ENCODE assay signal across 11 cellular contexts in the genomic region with DNA sequence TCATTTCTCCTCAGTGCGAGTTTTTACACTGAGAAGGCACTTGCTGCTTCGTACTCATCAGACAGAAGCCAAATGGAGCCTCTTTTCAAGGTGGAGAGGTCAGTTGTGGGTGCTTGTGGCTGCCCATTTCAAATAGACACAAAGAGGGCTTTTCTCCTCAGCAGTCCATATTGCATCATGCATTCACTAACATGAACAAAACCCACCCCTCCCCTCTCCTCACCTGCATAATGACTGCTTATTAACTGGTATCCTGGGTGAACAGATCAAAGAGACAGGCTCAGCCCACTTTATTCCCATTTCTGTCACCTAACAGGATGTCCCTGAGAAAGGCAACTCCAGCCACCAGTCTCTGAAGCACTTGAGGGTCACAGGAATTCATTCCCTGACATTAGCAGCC. TPM values are rescaled to one million over a fixed set of nuclear protein-coding genes. Genes with fewer than 3 reads are reported as not detected.
DNase-seq lines count a peak whose midpoint lies in the region; ATAC-seq and TF ChIP-seq lines count a peak whose summit lies in the region.
"Had no signal": no experiment of that assay in that cellular context is flagged by ENCODE, and none has a peak within 500 bp of the region (broad histone marks: within the 10 kb centered on the region; RNA-seq: fewer than 3 reads in every experiment).

No MANE protein-coding gene starts in this region.

- TF ChIP-seq POLR2A in esophagus muscularis mucosa (IDR thresholded peaks at IDR 0.05; ENCODE audit: low read depth) (no peak), stomach (IDR thresholded peaks at IDR 0.05) (no peak)

- H3K4me1 ChIP-seq in KMS-11 (ENCODE audit: low read depth, poor library complexity, severe bottlenecking) (peaks cover 99% of the 10 kb centered on the region), esophagus muscularis mucosa (peaks cover 96 to 100% (median 98%) of the 10 kb centered on the region in 4 donors), stomach (peaks cover 13 to 74% (median 56%) of the 10 kb centered on the region in 4 donors)

- no peaks in the 10 kb centered on the region for H3K27me3 ChIP-seq in KMS-11 (ENCODE audit: insufficient read depth, low read depth)
- H3K27me3 ChIP-seq in esophagus muscularis mucosa, result no peaks in the 10 kb centered on the region
- no peaks in the 10 kb centered on the region for H3K27me3 ChIP-seq in stomach

- H3K79me2 ChIP-seq in KMS-11 (ENCODE audit: insufficient read depth, low read depth), result peaks cover 47% of the 10 kb centered on the region

- 76% methylated on average over 2 of the region's 2 CpGs for WGBS in esophagus muscularis mucosa
- WGBS in stomach, 5 donors, result 83 to 95% (median 93%) methylated on average over 2 of the region's 2 CpGs

- H3K36me3 ChIP-seq in KMS-11 (ENCODE audit: insufficient read depth), result no peaks in the 10 kb centered on the region
- no peaks in the 10 kb centered on the region for H3K36me3 ChIP-seq in esophagus muscularis mucosa
- H3K36me3 ChIP-seq in stomach, result no peaks in the 10 kb centered on the region

- DNase-seq in NCI-H1436 (lab: John Stamatoyannopoulos, UW), result peak; percentile 37
- no peak for DNase-seq in NCI-H1436 treated with DMSO at 0.1 percent for 48 hours (lab: John Stamatoyannopoulos, UW)
- DNase-seq in esophagus muscularis mucosa (ENCODE audit: extremely low spot score), result no peak
- no peak for DNase-seq in stomach
- DNase-seq in occipital lobe (lab: John Stamatoyannopoulos, UW), result no peak
- DNase-seq: NCI-H1092; stimulated activated naive CD8-positive, alpha-beta T cell treated with anti-CD3 and anti-CD28 coated beads, Interleukin-15, Interleukin-2, amounts not matched to agents 100 U/mL and 50 U/mL, for 24 hours had no signal

- H3K4me3 ChIP-seq in KMS-11 (IDR thresholded peaks at IDR 0.05; ENCODE audit: insufficient read depth, low read depth, low read length), result no peak overlapping the region
- no peak overlapping the region for H3K4me3 ChIP-seq in esophagus muscularis mucosa
- H3K4me3 ChIP-seq in stomach, result no peak overlapping the region
- H3K4me3 ChIP-seq: coronary artery had no signal

- TF ChIP-seq EP300 in esophagus muscularis mucosa (IDR thresholded peaks at IDR 0.05), result no peak
- TF ChIP-seq EP300 in stomach (IDR thresholded peaks at IDR 0.05), result no peak

- peak overlapping the region; percentile 4; the same call in 1 of the 2 replicates for H3K4me2 ChIP-seq in KMS-11

- no peak for TF ChIP-seq CTCF in KMS-11 (conservative IDR thresholded peaks at IDR 0.05; ENCODE audit: low read depth, low read length)
- TF ChIP-seq CTCF in esophagus muscularis mucosa (IDR thresholded peaks at IDR 0.05), result no peak
- TF ChIP-seq CTCF in stomach (IDR thresholded peaks at IDR 0.05), result no peak

- H2AFZ ChIP-seq in KMS-11 (ENCODE audit: low read depth), result no peak overlapping the region

- H4K20me1 ChIP-seq in KMS-11 (ENCODE audit: insufficient read depth), result no peaks in the 10 kb centered on the region

- no peak overlapping the region for H3K9ac ChIP-seq in KMS-11

- H3K27ac ChIP-seq in KMS-11 (no peak overlapping the region), esophagus muscularis mucosa (replicated peaks in 1 of 4) (peak overlapping the region; percentile 69 to 100 (median 80)), stomach (peak overlapping the region in 3 of 5 donors; percentile 75 to 84 (median 81))

- H3K9me3 ChIP-seq in esophagus muscularis mucosa, result no peaks in the 10 kb centered on the region
- H3K9me3 ChIP-seq in stomach, result no peaks in the 10 kb centered on the region

- ATAC-seq in HG02973 (IDR thresholded peaks at IDR 0.05; ENCODE audit: unreplicated experiment), result no peak
- no peak for ATAC-seq in HG03342 (IDR thresholded peaks at IDR 0.05; ENCODE audit: unreplicated experiment)
- ATAC-seq: stimulated activated naive CD8-positive, alpha-beta T cell treated with anti-CD3 and anti-CD28 coated beads, Interleukin-15, Interleukin-2, amounts not matched to agents 100 U/mL and 50 U/mL, for 24 hours had no signal

- intact Hi-C loops in esophagus muscularis mucosa (cut with DNase I), result no loop called here
- intact Hi-C loops in stomach (cut with DNase I; ENCODE audit: low total_unique reads), result no loop called here

RNA-seq across cellular contexts. Expression of a gene that starts 28.9 kb away (rescaled TPM):
- total RNA-seq in esophagus muscularis mucosa (10 to 100 TPM; 25.3 to 47.4 (median 36.9) TPM), stomach (10 to 100 TPM in 3 of 5 donors, 1 to 10 TPM in 2; 5.2 to 33.0 (median 13.8) TPM), occipital lobe (69.7 TPM)
- 1 to 10 TPM; 2.7 to 4.7 (median 3.1) TPM for polyA plus RNA-seq in stomach
